In genomic region chr11:108865411-108865810, GRCh38 we compare ENCODE assay signal across 20 cellular contexts.
DNase-seq lines count a peak whose midpoint lies in the region; ATAC-seq, FAIRE-seq and TF ChIP-seq lines count a peak whose summit lies in the region.
"Had no signal": no experiment of that assay in that cellular context is flagged by ENCODE, and none has a peak within 500 bp of the region (broad histone marks: within the 10 kb centered on the region; RNA-seq: fewer than 3 reads in every experiment).

No MANE protein-coding gene starts in this region.

- no peak overlapping the region for H3K27ac ChIP-seq in GM23338 (ENCODE audit: low read depth)
- H3K27ac ChIP-seq in astrocyte (ENCODE audit: low read depth, low read length): no peak overlapping the region
- no peak overlapping the region for H3K27ac ChIP-seq in naive thymus-derived CD4-positive, alpha-beta T cell (ENCODE audit: low read depth, low read length)
- H3K27ac ChIP-seq: BLaER1 treated with 17β-estradiol and CSF1 and Interleukin-3, amounts not matched to agents 10 nM and 100 nM; HL-60 had no signal

- H3K4me1 ChIP-seq in GM23338 (ENCODE audit: insufficient read depth): peaks cover 14% of the 10 kb centered on the region
- H3K4me1 ChIP-seq in astrocyte (ENCODE audit: insufficient read depth, low read length): peaks cover 19% of the 10 kb centered on the region
- H3K4me1 ChIP-seq in naive thymus-derived CD4-positive, alpha-beta T cell (ENCODE audit: control insufficient read depth in 2 of 2, insufficient read depth in 2 of 2, low read length in 2 of 2): no peaks in the 10 kb centered on the region
- H3K4me1 ChIP-seq: BLaER1 treated with 17β-estradiol and CSF1 and Interleukin-3, amounts not matched to agents 10 nM and 100 nM had no signal

- ATAC-seq in GM23338: no peak
- ATAC-seq in naive thymus-derived CD4-positive, alpha-beta T cell: no peak
- no peak for ATAC-seq in GM18858 (IDR thresholded peaks at IDR 0.05; ENCODE audit: unreplicated experiment)
- ATAC-seq: CD8-positive, alpha-beta T cell; HepG2 had no signal

- no peaks in the 10 kb centered on the region for H3K27me3 Mint-ChIP-seq in GM23338 (ENCODE audit: insufficient read depth, low read depth, poor library complexity)
- H3K27me3 Mint-ChIP-seq in astrocyte (ENCODE audit: low read depth, unreplicated experiment): no peaks in the 10 kb centered on the region
- no peaks in the 10 kb centered on the region for H3K27me3 Mint-ChIP-seq in naive thymus-derived CD4-positive, alpha-beta T cell
- H3K27me3 Mint-ChIP-seq: B cell had no signal

- H2AFZ ChIP-seq in GM23338: no peak overlapping the region
- H2AFZ ChIP-seq in astrocyte (ENCODE audit: low read depth, low read length): no peak overlapping the region

- FAIRE-seq in HTR-8/SVneo (lab: Jason Lieb, UNC): peak; percentile 72
- FAIRE-seq in astrocyte (lab: Jason Lieb, UNC): no peak
- no peak for FAIRE-seq in frontal cortex (lab: Jason Lieb, UNC)
- FAIRE-seq: HepG2 had no signal

- H3K4me1 Mint-ChIP-seq in GM23338: peaks cover 34% of the 10 kb centered on the region
- H3K4me1 Mint-ChIP-seq in astrocyte (ENCODE audit: low read depth, unreplicated experiment): peaks cover 4% of the 10 kb centered on the region
- H3K4me1 Mint-ChIP-seq in naive thymus-derived CD4-positive, alpha-beta T cell: peaks cover 7 to 27% (median 18%) of the 10 kb centered on the region in 7 donors
- H3K4me1 Mint-ChIP-seq: B cell had no signal

- POLR2A ChIA-PET in naive thymus-derived CD4-positive, alpha-beta T cell (lab: Charles Lee): no interaction called here

- H3K9me3 ChIP-seq in astrocyte (ENCODE audit: insufficient read depth, low read depth, low read length): no peaks in the 10 kb centered on the region
- H3K9me3 ChIP-seq in naive thymus-derived CD4-positive, alpha-beta T cell (ENCODE audit: control insufficient read depth in 2 of 3, low read length in 3 of 3): no peaks in the 10 kb centered on the region
- H3K9me3 ChIP-seq: BLaER1 treated with 17β-estradiol and CSF1 and Interleukin-3, amounts not matched to agents 10 nM and 100 nM; HAP-1 had no signal

- H3K4me3 ChIP-seq in GM23338 (no peak overlapping the region), astrocyte (ENCODE audit: insufficient read depth, low read depth, low read length) (no peak overlapping the region), fibroblast of pulmonary artery (replicated peaks; ENCODE audit: low read depth, low read length) (no peak overlapping the region)
- no peak overlapping the region for H3K4me3 ChIP-seq in naive thymus-derived CD4-positive, alpha-beta T cell (ENCODE audit: low read length)
- H3K4me3 ChIP-seq: BLaER1 treated with 17β-estradiol and CSF1 and Interleukin-3, amounts not matched to agents 10 nM and 100 nM; HAP-1 had no signal

- H3K79me2 ChIP-seq in GM23338 (replicated peaks; ENCODE audit: insufficient read depth): no peaks in the 10 kb centered on the region
- H3K79me2 ChIP-seq in astrocyte (ENCODE audit: insufficient read depth, low read length): peaks cover 4% of the 10 kb centered on the region

- H4K20me1 ChIP-seq in GM23338 (replicated peaks; ENCODE audit: insufficient read depth) (no peaks in the 10 kb centered on the region), astrocyte (ENCODE audit: insufficient read depth, low read length) (no peaks in the 10 kb centered on the region)

- intact Hi-C loops in naive thymus-derived CD4-positive, alpha-beta T cell (cut with micrococcal nuclease): no loop called here

- DNase-seq in GM23338 (ENCODE audit: low spot score) (no peak), HTR-8/SVneo (ENCODE audit: insufficient read length, low spot score) (no peak), astrocyte (ENCODE audit: low read depth) (peak; percentile 67), fibroblast of pulmonary artery (ENCODE audit: low read depth) (peak; percentile 40), frontal cortex (ENCODE audit: low spot score in 2 of 2) (no peak), GM10266 (ENCODE audit: extremely low spot score) (no peak)
- no peak for DNase-seq in naive thymus-derived CD4-positive, alpha-beta T cell
- DNase-seq: Calu3; CD8-positive, alpha-beta T cell; DMS53; DND-41; GDM1; Kasumi-1; KG1 had no signal

- no peaks in the 10 kb centered on the region for H3K9me2 ChIP-seq in GM23338 (ENCODE audit: insufficient read depth)

- H3K36me3 ChIP-seq in GM23338 (ENCODE audit: insufficient read depth) (no peaks in the 10 kb centered on the region), astrocyte (ENCODE audit: insufficient read depth, low read length) (no peaks in the 10 kb centered on the region)
- H3K36me3 ChIP-seq in naive thymus-derived CD4-positive, alpha-beta T cell (ENCODE audit: control insufficient read depth in 2 of 3, insufficient read depth in 3 of 3, low read length in 3 of 3): no peaks in the 10 kb centered on the region
- H3K36me3 ChIP-seq: HAP-1 had no signal

- H3K36me3 Mint-ChIP-seq in GM23338 (ENCODE audit: low read depth) (no peaks in the 10 kb centered on the region), astrocyte (ENCODE audit: low read depth, unreplicated experiment) (no peaks in the 10 kb centered on the region)
- peaks cover 0 to 22% (median 5%) of the 10 kb centered on the region in 5 donors for H3K36me3 Mint-ChIP-seq in naive thymus-derived CD4-positive, alpha-beta T cell

- H3K4me3 Mint-ChIP-seq in GM23338 (no peak overlapping the region), astrocyte (ENCODE audit: unreplicated experiment) (no peak overlapping the region)
- no peak overlapping the region for H3K4me3 Mint-ChIP-seq in naive thymus-derived CD4-positive, alpha-beta T cell
- H3K4me3 Mint-ChIP-seq: B cell; CD8-positive, alpha-beta T cell had no signal

- H3K27me3 ChIP-seq in GM23338 (ENCODE audit: insufficient read depth) (no peaks in the 10 kb centered on the region), astrocyte (ENCODE audit: insufficient read depth, low read length) (no peaks in the 10 kb centered on the region)
- no peaks in the 10 kb centered on the region for H3K27me3 ChIP-seq in naive thymus-derived CD4-positive, alpha-beta T cell (ENCODE audit: control insufficient read depth in 2 of 2, insufficient read depth in 2 of 2, low read length in 2 of 2)
- H3K27me3 ChIP-seq: BLaER1 treated with 17β-estradiol and CSF1 and Interleukin-3, amounts not matched to agents 10 nM and 100 nM had no signal

- no peak for TF ChIP-seq CTCF in GM23338 (conservative IDR thresholded peaks at IDR 0.05; ENCODE audit: low read depth in 2 of 2)
- TF ChIP-seq CTCF in astrocyte (IDR thresholded peaks at IDR 0.05; ENCODE audit: insufficient read depth, low read depth, low read length): no peak
- no peak for TF ChIP-seq CTCF in fibroblast of pulmonary artery (IDR thresholded peaks at IDR 0.05; ENCODE audit: low read length, missing control alignments)
- no peak for TF ChIP-seq CTCF in GM10266 (IDR thresholded peaks at IDR 0.05; ENCODE audit: control insufficient read depth, insufficient read depth, low read depth, missing control alignments)

- H3K27ac Mint-ChIP-seq in GM23338 (peak overlapping the region; percentile 8; the same call in 1 of the 2 replicates), astrocyte (ENCODE audit: unreplicated experiment) (no peak overlapping the region)
- peak overlapping the region in 1 of 9 donors; percentile 29 for H3K27ac Mint-ChIP-seq in naive thymus-derived CD4-positive, alpha-beta T cell
- H3K27ac Mint-ChIP-seq: B cell; CD8-positive, alpha-beta T cell had no signal

- H3K9ac ChIP-seq in astrocyte (ENCODE audit: low read length): no peak overlapping the region
- H3K9ac ChIP-seq: BLaER1 treated with 17β-estradiol and CSF1 and Interleukin-3, amounts not matched to agents 10 nM and 100 nM had no signal

- H3K9me3 Mint-ChIP-seq in GM23338 (no peaks in the 10 kb centered on the region), astrocyte (ENCODE audit: unreplicated experiment) (no peaks in the 10 kb centered on the region)
- H3K9me3 Mint-ChIP-seq in naive thymus-derived CD4-positive, alpha-beta T cell: no peaks in the 10 kb centered on the region
- H3K9me3 Mint-ChIP-seq: CD8-positive, alpha-beta T cell had no signal

- H3K4me2 ChIP-seq in GM23338: no peak overlapping the region
- peak overlapping the region; percentile 25 for H3K4me2 ChIP-seq in astrocyte (ENCODE audit: low read length)
- H3K4me2 ChIP-seq: BLaER1 treated with 17β-estradiol and CSF1 and Interleukin-3, amounts not matched to agents 10 nM and 100 nM had no signal

- H3F3A ChIP-seq in GM23338 (replicated peaks; ENCODE audit: low read depth): no peaks in the 10 kb centered on the region

- CTCF ChIA-PET in naive thymus-derived CD4-positive, alpha-beta T cell (lab: Charles Lee): no interaction called here

TF ChIP-seq in GM23338, 12 proteins besides CTCF, POLR2A, EP300 and RAD21:
- no peak for TF ChIP-seq ZNF331 (CRISPR knock-in tag; IDR thresholded peaks at IDR 0.05; ENCODE audit: low read depth)
- TF ChIP-seq CREB1 (CRISPR knock-in tag; IDR thresholded peaks at IDR 0.05; ENCODE audit: low read depth): no peak
- TF ChIP-seq STAT1 (IDR thresholded peaks at IDR 0.05; ENCODE audit: unreplicated experiment): no peak
- no peak for TF ChIP-seq EZH2 (IDR thresholded peaks at IDR 0.05; ENCODE audit: low read depth, unreplicated experiment)
TF ChIP-seq in GM23338: peak in this region for 0.

Comparison
In these comparisons a context has a peak if more than half of its experiments do, and no peak if none do; other contexts are left out.
1. DNase-seq: peak in astrocyte (single experiment) and fibroblast of pulmonary artery (single experiment); none in GM23338 (single experiment), HTR-8/SVneo (single experiment), frontal cortex (0 of 2), GM10266 (single experiment) and naive thymus-derived CD4-positive, alpha-beta T cell (0 of 9).